Comparison of ENCODE assay signal across 8 cellular contexts in the genomic region with DNA sequence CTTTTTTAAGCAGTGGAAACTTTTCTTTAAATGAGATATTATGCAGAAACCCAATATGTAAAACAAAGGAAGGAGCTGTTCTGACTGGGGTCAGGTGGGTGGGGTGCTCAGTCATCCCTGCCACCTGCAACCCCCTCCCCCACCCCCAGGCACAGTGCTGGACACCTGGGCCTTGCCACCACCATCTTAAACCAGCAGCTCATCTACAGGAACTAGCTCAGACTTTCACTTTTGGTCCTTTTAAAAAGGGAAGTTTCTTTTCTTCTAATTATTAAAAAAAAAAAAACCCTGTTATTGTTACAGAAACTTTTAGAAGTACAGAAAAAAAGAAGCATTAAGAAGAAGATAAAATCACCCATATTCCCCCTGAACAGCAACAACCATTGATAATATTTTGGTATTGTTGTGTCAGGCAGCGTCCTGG. TPM values are rescaled to one million over a fixed set of nuclear protein-coding genes. Genes with fewer than 3 reads are reported as not detected.
DNase-seq lines count a peak whose midpoint lies in the region; ATAC-seq and TF ChIP-seq lines count a peak whose summit lies in the region.

No MANE protein-coding gene starts in this region.

- H3K9me3 ChIP-seq in BLaER1 (no peaks in the 10 kb centered on the region), esophagus muscularis mucosa (no peaks in the 10 kb centered on the region)

- ATAC-seq in GM21367 (IDR thresholded peaks at IDR 0.05; ENCODE audit: unreplicated experiment) (peak; percentile 73), HG03571 (IDR thresholded peaks at IDR 0.05; ENCODE audit: unreplicated experiment) (peak; percentile 85)

- intact Hi-C loops in esophagus muscularis mucosa (cut with DNase I): no loop called here

- DNase-seq in activated CD8-positive, alpha-beta memory T cell treated with anti-CD3 and anti-CD28 coated beads, Interleukin-2, amount 50 U/mL, for 4 hours: peak; percentile 39
- DNase-seq in stimulated activated CD4-positive, alpha-beta T cell treated with anti-CD3 and anti-CD28 coated beads, Interleukin-4, amount 100 ng/mL, for 24 hours: peak; percentile 81
- DNase-seq in ACHN (no peak), esophagus muscularis mucosa (ENCODE audit: extremely low spot score) (no peak), midbrain (lab: John Stamatoyannopoulos, UW) (no peak)

- no peaks in the 10 kb centered on the region; the same call in 1 of the 2 replicates for H4K20me1 ChIP-seq in BLaER1

- H3K4me3 ChIP-seq in BLaER1 (no peak overlapping the region), esophagus muscularis mucosa (no peak overlapping the region)

- WGBS in esophagus muscularis mucosa: 47% methylated on average over 1 of the region's 1 CpG

- H3K27ac ChIP-seq in BLaER1 (peak overlapping the region; percentile 64), esophagus muscularis mucosa (replicated peaks in 1 of 4) (no peak overlapping the region)

- H3K4me2 ChIP-seq in BLaER1: peak overlapping the region; percentile 67

- peaks cover 19% of the 10 kb centered on the region; the same call in 1 of the 2 replicates for H3K36me3 ChIP-seq in BLaER1
- no peaks in the 10 kb centered on the region for H3K36me3 ChIP-seq in esophagus muscularis mucosa

- H3K9ac ChIP-seq in BLaER1: no peak overlapping the region

- TF ChIP-seq POLR2A in esophagus muscularis mucosa (IDR thresholded peaks at IDR 0.05; ENCODE audit: low read depth): no peak

- no peaks in the 10 kb centered on the region for H3K27me3 ChIP-seq in BLaER1
- peaks cover 0 to 28% (median 0%) of the 10 kb centered on the region in 4 donors for H3K27me3 ChIP-seq in esophagus muscularis mucosa

- in situ Hi-C loops in ACHN (cut with HindIII; ENCODE audit: low pct_ligation_motif_present, low pct_unique_long_range_greater_than_20kb, low sequenced_read_pairs): no loop called here

- H3K4me1 ChIP-seq in BLaER1 (peaks cover 29% of the 10 kb centered on the region), esophagus muscularis mucosa (peaks cover 0 to 6% (median 0%) of the 10 kb centered on the region in 4 donors)

- TF ChIP-seq CTCF in esophagus muscularis mucosa (IDR thresholded peaks at IDR 0.05): no peak

- no peak for TF ChIP-seq EP300 in esophagus muscularis mucosa (IDR thresholded peaks at IDR 0.05)

RNA-seq across cellular contexts. Expression of a gene that starts 37.1 kb away (rescaled TPM):
- 10 to 100 TPM in 1 of 4 donors, 1 to 10 TPM in 3; 3.7 to 12.1 (median 6.8) TPM for total RNA-seq in esophagus muscularis mucosa

Comparison
In these comparisons a context has a peak if more than half of its experiments do, and no peak if none do; other contexts are left out.
1. DNase-seq: peak in activated CD8-positive, alpha-beta memory T cell treated with anti-CD3 and anti-CD28 coated beads, Interleukin-2, amount 50 U/mL, for 4 hours (single experiment) and stimulated activated CD4-positive, alpha-beta T cell treated with anti-CD3 and anti-CD28 coated beads, Interleukin-4, amount 100 ng/mL, for 24 hours (single experiment); none in ACHN (single experiment), esophagus muscularis mucosa (single experiment) and midbrain (single experiment).